ENCODE assay signal across 2 cellular contexts in genomic region chr7:95927781-95928180, GRCh38.
TF ChIP-seq lines count a peak whose summit lies in the region.

No MANE protein-coding gene starts in this region.

TF ChIP-seq in SK-N-SH, 30 proteins besides CTCF, POLR2A, EP300 and RAD21 (continued from another document):
- TF ChIP-seq MEF2A (IDR thresholded peaks at IDR 0.05; ENCODE audit: borderline replicate concordance, low read depth) (no peak), RXRA (IDR thresholded peaks at IDR 0.05; ENCODE audit: borderline replicate concordance, low read depth) (no peak), TCF12 (IDR thresholded peaks at IDR 0.05) (no peak), RCOR1 (IDR thresholded peaks at IDR 0.05; ENCODE audit: low read length) (no peak), NRF1 (IDR thresholded peaks at IDR 0.05; ENCODE audit: low read depth, low read length) (no peak), TAF1 (IDR thresholded peaks at IDR 0.05; ENCODE audit: borderline replicate concordance, low read depth, low read length) (no peak), ZBTB33 (IDR thresholded peaks at IDR 0.05; ENCODE audit: borderline replicate concordance, low read depth) (no peak), JUND (IDR thresholded peaks at IDR 0.05) (no peak), REST (IDR thresholded peaks at IDR 0.05; ENCODE audit: low read depth, low read length) (no peak), GATA2 (CRISPR knock-in tag; IDR thresholded peaks at IDR 0.05) (no peak), NFIC (IDR thresholded peaks at IDR 0.05; ENCODE audit: borderline replicate concordance) (no peak), USF2 (IDR thresholded peaks at IDR 0.05; ENCODE audit: borderline replicate concordance, low read depth, low read length) (no peak), YY1 (IDR thresholded peaks at IDR 0.05; ENCODE audit: low read depth) (no peak), EZH2phosphoT487 (IDR thresholded peaks at IDR 0.05; ENCODE audit: borderline replicate concordance, low read depth) (no peak), CHD2 (IDR thresholded peaks at IDR 0.05; ENCODE audit: low read length, partially characterized antibody) (no peak)

TF ChIP-seq in SK-N-SH treated with all-trans-retinoic acid at 6 μM for 48 hours, 23 proteins besides CTCF, POLR2A, EP300 and RAD21 (continued from another document):
- TF ChIP-seq CREB5 (CRISPR knock-in tag; IDR thresholded peaks at IDR 0.05; ENCODE audit: low read depth) (no peak), ESRRG (CRISPR knock-in tag; IDR thresholded peaks at IDR 0.05) (no peak), RARB (CRISPR knock-in tag; IDR thresholded peaks at IDR 0.05) (no peak), TCF4 (CRISPR knock-in tag; IDR thresholded peaks at IDR 0.05; ENCODE audit: borderline replicate concordance) (no peak), POU6F1 (CRISPR knock-in tag; IDR thresholded peaks at IDR 0.05; ENCODE audit: borderline replicate concordance, low read depth) (no peak), CSDC2 (CRISPR knock-in tag; IDR thresholded peaks at IDR 0.05) (no peak), ZNF565 (CRISPR knock-in tag; conservative IDR thresholded peaks at IDR 0.05; ENCODE audit: low read depth) (no peak), ZNF70 (CRISPR knock-in tag; IDR thresholded peaks at IDR 0.05) (no peak), GLIS3 (CRISPR knock-in tag; IDR thresholded peaks at IDR 0.05) (no peak)
TF ChIP-seq in SK-N-SH treated with all-trans-retinoic acid at 6 μM for 48 hours: peak in this region for 0.
